ENCODE assay signal across 8 cellular contexts in genomic region chr6:41780623-41781301, GRCh38. TPM values are rescaled to one million over a fixed set of nuclear protein-coding genes. Genes with fewer than 3 reads are reported as not detected.
DNase-seq lines count a peak whose midpoint lies in the region; ATAC-seq and TF ChIP-seq lines count a peak whose summit lies in the region.

Gene PRICKLE4 (plus strand): TSS chr6:41780782. CDS start chr6:41783474, 2,692 bp downstream.

- H3K4me2 ChIP-seq in mesenchymal stem cell (ENCODE audit: low read length, poor library complexity, severe bottlenecking) = peak within 1 kb of the TSS; percentile 95

- no peaks in the 10 kb centered on the region for H3K36me3 Mint-ChIP-seq in activated T-cell treated with anti-CD3 and anti-CD28 coated beads, Interleukin-2, amount 50 U/mL, for 4 hours (ENCODE audit: insufficient read depth)

- CTCF ChIA-PET in Panc1 (lab: Charles Lee) = no interaction called here

- DNase-seq in activated T-cell treated with anti-CD3 and anti-CD28 coated beads, Interleukin-2, amount 50 U/mL, for 4 hours = no peak
- no peak for DNase-seq in activated T-cell treated with anti-CD3 and anti-CD28 coated beads, Interleukin-2, amount 50 U/mL, for 1 hour
- DNase-seq in Panc1 (ENCODE audit: low read depth, low spot score) (no peak), mesenchymal stem cell (peak; percentile 30), upper lobe of left lung (peak; percentile 73 to 88), inferior parietal cortex (ENCODE audit: extremely low spot score) (no peak)

- no peak within 1 kb of the TSS for H3K14ac ChIP-seq in mesenchymal stem cell (ENCODE audit: low read length in 2 of 2)

- H3K27ac ChIP-seq in Panc1 (ENCODE audit: low read length) (peak within 1 kb of the TSS; percentile 57), ectodermal cell (ENCODE audit: insufficient read depth, low read depth, low read length, poor library complexity, severe bottlenecking) (no peak within 1 kb of the TSS), mesenchymal stem cell (ENCODE audit: low read length, poor library complexity, severe bottlenecking) (no peak within 1 kb of the TSS), upper lobe of left lung (peak within 1 kb of the TSS; percentile 70 to 92 (median 86))

- peak within 1 kb of the TSS in 1 of 2 experiments; percentile 45 for H2BK12ac ChIP-seq in mesenchymal stem cell (ENCODE audit: low read length in 2 of 2)

- peak within 1 kb of the TSS; percentile 68 for H2AFZ ChIP-seq in mesenchymal stem cell (ENCODE audit: low read depth, low read length)

- H4K91ac ChIP-seq in mesenchymal stem cell (ENCODE audit: low read length) = no peak within 1 kb of the TSS

- peaks cover 18% of the 10 kb centered on the region for H3K4me1 Mint-ChIP-seq in activated T-cell treated with anti-CD3 and anti-CD28 coated beads, Interleukin-2, amount 50 U/mL, for 4 hours (ENCODE audit: low read depth)

- no TSS peak for BruUV-seq in Panc1 (replicated peaks; lab: Mats Ljungman, UMichigan)

- TF ChIP-seq CTCF in Panc1 (IDR thresholded peaks at IDR 0.05) (no peak), upper lobe of left lung (IDR thresholded peaks at IDR 0.05) (no peak)

- H3K4me3 Mint-ChIP-seq in activated T-cell treated with anti-CD3 and anti-CD28 coated beads, Interleukin-2, amount 50 U/mL, for 4 hours = peak within 1 kb of the TSS; percentile 85

- H3K4me1 ChIP-seq in Panc1 (ENCODE audit: control insufficient read depth, insufficient read depth, low read length) = peaks cover 5% of the 10 kb centered on the region
- peaks cover 11% of the 10 kb centered on the region for H3K4me1 ChIP-seq in ectodermal cell (ENCODE audit: control insufficient read depth, insufficient read depth, low read length)
- H3K4me1 ChIP-seq in mesenchymal stem cell (ENCODE audit: control insufficient read depth, insufficient read depth, low read depth, low read length) = peaks cover 14% of the 10 kb centered on the region
- H3K4me1 ChIP-seq in upper lobe of left lung = peaks cover 45 to 70% (median 56%) of the 10 kb centered on the region in 4 donors

- H3K9me3 Mint-ChIP-seq in activated T-cell treated with anti-CD3 and anti-CD28 coated beads, Interleukin-2, amount 50 U/mL, for 4 hours = no peaks in the 10 kb centered on the region

- peaks cover 6% of the 10 kb centered on the region for H3K27me3 Mint-ChIP-seq in activated T-cell treated with anti-CD3 and anti-CD28 coated beads, Interleukin-2, amount 50 U/mL, for 4 hours (ENCODE audit: low read depth)

- H3K4ac ChIP-seq in mesenchymal stem cell (ENCODE audit: low read depth in 1 of 2, low read length in 2 of 2) = peak within 1 kb of the TSS in 1 of 2 experiments; percentile 26

- H3K9me3 ChIP-seq in Panc1 (ENCODE audit: control insufficient read depth, insufficient read depth, low read depth, low read length) = no peaks in the 10 kb centered on the region
- H3K9me3 ChIP-seq in ectodermal cell (ENCODE audit: control insufficient read depth, low read length) = no peaks in the 10 kb centered on the region
- no peaks in the 10 kb centered on the region for H3K9me3 ChIP-seq in mesenchymal stem cell (ENCODE audit: control insufficient read depth, low read length)
- H3K9me3 ChIP-seq in upper lobe of left lung = no peaks in the 10 kb centered on the region

- in situ Hi-C loops in Panc1 (cut with HindIII; ENCODE audit: low pct_unique_long_range_greater_than_20kb, low sequenced_read_pairs) = no loop called here

- no peak for TF ChIP-seq EP300 in upper lobe of left lung (IDR thresholded peaks at IDR 0.05)

- H3K27me3 ChIP-seq in Panc1 (ENCODE audit: control insufficient read depth, insufficient read depth, low read length) = no peaks in the 10 kb centered on the region
- peaks cover 22% of the 10 kb centered on the region for H3K27me3 ChIP-seq in ectodermal cell (ENCODE audit: control insufficient read depth, insufficient read depth, low read length, poor library complexity, severe bottlenecking)
- H3K27me3 ChIP-seq in mesenchymal stem cell (ENCODE audit: control insufficient read depth in 1 of 2, insufficient read depth in 1 of 2, low read length in 2 of 2) = no peaks in the 10 kb centered on the region
- no peaks in the 10 kb centered on the region for H3K27me3 ChIP-seq in upper lobe of left lung

- H3K4me3 ChIP-seq in Panc1 (ENCODE audit: low read depth in 2 of 2, low read length in 2 of 2) = peak within 1 kb of the TSS; percentile 68 to 73
- peak within 1 kb of the TSS; percentile 70 for H3K4me3 ChIP-seq in ectodermal cell (ENCODE audit: insufficient read depth, low read depth, low read length)
- peak within 1 kb of the TSS; percentile 64 to 84 for H3K4me3 ChIP-seq in mesenchymal stem cell (ENCODE audit: insufficient read depth in 1 of 2, low read depth in 1 of 2, low read length in 2 of 2)
- peak within 1 kb of the TSS; percentile 64 to 85 (median 68) for H3K4me3 ChIP-seq in upper lobe of left lung

- WGBS in ectodermal cell, 2 experiments = 1% methylated on average over 34 to 36 of the region's 36 CpGs
- 1% methylated on average over 21 of the region's 36 CpGs for WGBS in mesenchymal stem cell
- WGBS in upper lobe of left lung, 2 donors = 1 to 10% methylated on average over 7 to 30 of the region's 36 CpGs

- intact Hi-C loops in Panc1 (cut with micrococcal nuclease; ENCODE audit: unreplicated experiment) = loop anchor here (5.0 to 10.0 kb wide), 2 partner anchors 46 to 262 kb away; partner anchors contain the start of gene TFEB

- H2AK5ac ChIP-seq in mesenchymal stem cell (ENCODE audit: low read length, severe bottlenecking) = no peak within 1 kb of the TSS

- H3K23ac ChIP-seq in mesenchymal stem cell (ENCODE audit: low read length in 2 of 2) = no peak within 1 kb of the TSS

- no peak for ATAC-seq in activated T-cell treated with anti-CD3 and anti-CD28 coated beads, Interleukin-2, amount 50 U/mL, for 4 hours
- ATAC-seq in Panc1 = peak; percentile 44
- ATAC-seq in upper lobe of left lung (ENCODE audit: low FRiP score in 2 of 2) = peak; percentile 52 to 71
- no peak for ATAC-seq in GM21717 (IDR thresholded peaks at IDR 0.05; ENCODE audit: unreplicated experiment)

- no peak within 1 kb of the TSS for H2BK5ac ChIP-seq in mesenchymal stem cell (ENCODE audit: low read depth, low read length, poor library complexity, severe bottlenecking)

- peak within 1 kb of the TSS; percentile 28 for H2BK15ac ChIP-seq in mesenchymal stem cell (ENCODE audit: low read depth, poor library complexity, severe bottlenecking)

- H4K8ac ChIP-seq in mesenchymal stem cell (ENCODE audit: low read length) = no peak within 1 kb of the TSS

- H2BK120ac ChIP-seq in mesenchymal stem cell (ENCODE audit: low read depth, low read length) = no peak within 1 kb of the TSS

- peaks cover 17% of the 10 kb centered on the region for H3K79me1 ChIP-seq in mesenchymal stem cell (replicated peaks; ENCODE audit: low read length, poor library complexity, severe bottlenecking)

- POLR2A ChIA-PET in Panc1 (lab: Charles Lee) = interaction anchor here (0.6 kb wide), 1 partner anchor 248 kb away, joined by 3 read pairs; no protein-coding TSS in a partner anchor

- H3K36me3 ChIP-seq in Panc1 (ENCODE audit: control insufficient read depth, insufficient read depth, low read length) (no peaks in the 10 kb centered on the region), ectodermal cell (ENCODE audit: control insufficient read depth, insufficient read depth, low read length) (no peaks in the 10 kb centered on the region), mesenchymal stem cell (ENCODE audit: control insufficient read depth in 1 of 2, insufficient read depth in 2 of 2, low read depth in 1 of 2, low read length in 2 of 2) (peaks cover 5 to 15% of the 10 kb centered on the region in 2 experiments), upper lobe of left lung (peaks cover 0 to 17% (median 4%) of the 10 kb centered on the region in 4 donors)

- peak within 1 kb of the TSS; percentile 92 for H3K9ac ChIP-seq in mesenchymal stem cell (ENCODE audit: low read length)

- peak within 1 kb of the TSS; percentile 23 to 60 for H3K18ac ChIP-seq in mesenchymal stem cell (ENCODE audit: low read depth in 1 of 2, low read length in 2 of 2)

- peak in 2 of 4 donors; percentile 19 to 52 for TF ChIP-seq POLR2A in upper lobe of left lung (IDR thresholded peaks at IDR 0.05)

RNA-seq across cellular contexts. Expression of gene PRICKLE4, which starts in this region (rescaled TPM):
- not detected for total RNA-seq in activated T-cell treated with anti-CD3 and anti-CD28 coated beads, Interleukin-2, amount 50 U/mL, for 4 hours
- total RNA-seq in Panc1 (2021; ENCODE audit: unreplicated experiment) = 1.6 TPM
- 1.3 TPM for polyA plus RNA-seq in Panc1 (2012; ENCODE audit: insufficient read length)
- 1.4 TPM for polyA plus RNA-seq in ectodermal cell (2013, experiment 1 of 4)
- polyA plus RNA-seq in ectodermal cell (2013, experiment 2 of 4) = not detected
- polyA plus RNA-seq in ectodermal cell (2013, experiment 3 of 4) = not detected
- polyA plus RNA-seq in ectodermal cell (2013, experiment 4 of 4) = 1.1 TPM
- polyA plus RNA-seq in mesenchymal stem cell (2013, experiment 1 of 2) = 0.33 TPM
- polyA plus RNA-seq in mesenchymal stem cell (2013, experiment 2 of 2) = 0.15 TPM
- total RNA-seq in upper lobe of left lung = 100 to 1,000 TPM in 1 of 6 donors, 10 to 100 TPM in 4, 1 to 10 TPM in 1; 9.3 to 133 (median 14.6) TPM

Comparison
In these comparisons a context has a peak if more than half of its experiments do, and no peak if none do; other contexts are left out.
1. ATAC-seq: peak in Panc1 (single experiment) and upper lobe of left lung (2 of 2); none in activated T-cell treated with anti-CD3 and anti-CD28 coated beads, Interleukin-2, amount 50 U/mL, for 4 hours (0 of 2) and GM21717 (single experiment).
2. DNase-seq: peak in mesenchymal stem cell (single experiment) and upper lobe of left lung (2 of 2); none in activated T-cell treated with anti-CD3 and anti-CD28 coated beads, Interleukin-2, amount 50 U/mL, for 4 hours (single experiment), activated T-cell treated with anti-CD3 and anti-CD28 coated beads, Interleukin-2, amount 50 U/mL, for 1 hour (single experiment), Panc1 (single experiment) and inferior parietal cortex (single experiment).
3. H3K27ac ChIP-seq: peak in Panc1 (single experiment) and upper lobe of left lung (4 of 4); none in ectodermal cell (single experiment) and mesenchymal stem cell (single experiment).
4. Peak in every context shown above with its lines, with median percentiles within 50 percentile points of each other: H3K4me3 ChIP-seq.